Comparison of ENCODE assay signal across 9 cellular contexts in genomic region chr6:35311390-35312075, GRCh38. TPM values are rescaled to one million over a fixed set of nuclear protein-coding genes. Genes with fewer than 3 reads are reported as not detected.
DNase-seq lines count a peak whose midpoint lies in the region; ATAC-seq and TF ChIP-seq lines count a peak whose summit lies in the region.
"Had no signal": no experiment of that assay in that cellular context is flagged by ENCODE, and none has a peak within 500 bp of the region (broad histone marks: within the 10 kb centered on the region; RNA-seq: fewer than 3 reads in every experiment).

No MANE protein-coding gene starts in this region.

- H3K27me3 Mint-ChIP-seq in T-helper 17 cell (no peaks in the 10 kb centered on the region), progenitor cell of endocrine pancreas (peaks cover 19% of the 10 kb centered on the region)
- H3K27me3 Mint-ChIP-seq in activated naive CD8-positive, alpha-beta T cell = no peaks in the 10 kb centered on the region

- H3K9me3 ChIP-seq in T-helper 17 cell (ENCODE audit: control insufficient read depth, low read length, poor library complexity, severe bottlenecking) (no peaks in the 10 kb centered on the region), spleen (no peaks in the 10 kb centered on the region), SJCRH30 (replicated peaks) (no peaks in the 10 kb centered on the region)

- peak overlapping the region; percentile 85 for H3K4me3 Mint-ChIP-seq in T-helper 17 cell
- peak overlapping the region; percentile 76 for H3K4me3 Mint-ChIP-seq in activated naive CD8-positive, alpha-beta T cell
- no peak overlapping the region for H3K4me3 Mint-ChIP-seq in progenitor cell of endocrine pancreas (ENCODE audit: low read depth)

- H3K9me3 Mint-ChIP-seq in activated naive CD8-positive, alpha-beta T cell (ENCODE audit: low read depth) = no peaks in the 10 kb centered on the region
- H3K9me3 Mint-ChIP-seq in progenitor cell of endocrine pancreas (ENCODE audit: low read depth) = no peaks in the 10 kb centered on the region

- intact Hi-C loops in spleen (cut with DNase I; ENCODE audit: low total_unique reads) = no loop called here

- peaks cover 72% of the 10 kb centered on the region for H3K4me1 Mint-ChIP-seq in T-helper 17 cell
- peaks cover 89% of the 10 kb centered on the region for H3K4me1 Mint-ChIP-seq in activated naive CD8-positive, alpha-beta T cell (ENCODE audit: low read depth)
- no peaks in the 10 kb centered on the region for H3K4me1 Mint-ChIP-seq in progenitor cell of endocrine pancreas (ENCODE audit: low read depth)

- WGBS in spleen, 5 donors = 10 to 24% (median 21%) methylated on average over 4 to 6 of the region's 6 CpGs

- TF ChIP-seq CTCF in GM13976 (IDR thresholded peaks at IDR 0.05; ENCODE audit: borderline replicate concordance, control extremely low read depth, extremely low read depth, insufficient read depth, missing control alignments) = no peak
- no peak for TF ChIP-seq CTCF in spleen (IDR thresholded peaks at IDR 0.05 in 8 of 11, conservative IDR thresholded peaks at IDR 0.05 in 3 of 11)
- no peak for TF ChIP-seq CTCF in progenitor cell of endocrine pancreas (IDR thresholded peaks at IDR 0.05; ENCODE audit: unreplicated experiment)

- H3K36me3 Mint-ChIP-seq in T-helper 17 cell (ENCODE audit: low read depth) (peaks cover 9% of the 10 kb centered on the region), progenitor cell of endocrine pancreas (ENCODE audit: insufficient read depth) (no peaks in the 10 kb centered on the region)
- peaks cover 17% of the 10 kb centered on the region for H3K36me3 Mint-ChIP-seq in activated naive CD8-positive, alpha-beta T cell

- H3K27ac Mint-ChIP-seq in T-helper 17 cell (peak overlapping the region; percentile 95), progenitor cell of endocrine pancreas (no peak overlapping the region)
- H3K27ac Mint-ChIP-seq in activated naive CD8-positive, alpha-beta T cell = peak overlapping the region; percentile 96

- peak; percentile 85 for ATAC-seq in T-helper 17 cell

- DNase-seq in GM13976 (ENCODE audit: low spot score) = peak; percentile 57
- DNase-seq in T-helper 17 cell = no peak
- peak; percentile 92 for DNase-seq in spleen
- DNase-seq in progenitor cell of endocrine pancreas (ENCODE audit: low spot score, unreplicated experiment) = no peak
- DNase-seq in SJCRH30 = no peak
- no peak for DNase-seq in NCI-H2029 treated with DMSO at 0.1 percent for 48 hours (lab: John Stamatoyannopoulos, UW)
- no peak for DNase-seq in hypothalamus (lab: John Stamatoyannopoulos, UW)
- DNase-seq: SW 1271 had no signal

- in situ Hi-C loops in GM13976 (cut with MboI; ENCODE audit: low sequenced_read_pairs, unreplicated experiment) = no loop called here

- H3K27me3 ChIP-seq in spleen (replicated peaks in 1 of 7) = no peaks in the 10 kb centered on the region
- H3K27me3 ChIP-seq in SJCRH30 = no peaks in the 10 kb centered on the region

- peak overlapping the region; percentile 75 to 92 (median 84) for H3K27ac ChIP-seq in spleen
- no peak overlapping the region for H3K27ac ChIP-seq in SJCRH30

- peaks cover 0 to 64% (median 6%) of the 10 kb centered on the region in 6 donors for H3K36me3 ChIP-seq in spleen
- no peaks in the 10 kb centered on the region for H3K36me3 ChIP-seq in SJCRH30

- TF ChIP-seq POLR2A in spleen (IDR thresholded peaks at IDR 0.05) = no peak

- H3K4me3 ChIP-seq in spleen (peak overlapping the region in 6 of 8 donors; percentile 5 to 57 (median 8)), SJCRH30 (no peak overlapping the region)

- H3K4me1 ChIP-seq in spleen = peaks cover 25 to 91% (median 49%) of the 10 kb centered on the region in 6 donors
- H3K4me1 ChIP-seq in SJCRH30 = no peaks in the 10 kb centered on the region; the same call in 1 of the 2 replicates

RNA-seq across cellular contexts. Expression of gene DEF6, which starts 13.9 kb away (rescaled TPM):
- total RNA-seq in T-helper 17 cell = 100 to 1,000 TPM; 193 to 206 TPM
- total RNA-seq in spleen = 10 to 100 TPM; 57.9 to 89.0 (median 72.1) TPM
- polyA plus RNA-seq in spleen = 100 to 1,000 TPM in 1 of 3 donors, 10 to 100 TPM in 2; 63.2 to 132 (median 74.3) TPM
- 5.7 and 5.9 TPM in 2 replicates for total RNA-seq in progenitor cell of endocrine pancreas
- 0.20 and 1.9 TPM in 2 replicates for total RNA-seq in SJCRH30 (2014; rRNA removed; shearing (Covaris generic))

RNA-seq across cellular contexts. Expression of gene PPARD, which starts 30.8 kb away (rescaled TPM):
- total RNA-seq in T-helper 17 cell (10 to 100 TPM; 25.0 to 29.9 TPM), spleen (10 to 100 TPM; 24.5 to 37.4 (median 34.9) TPM), progenitor cell of endocrine pancreas (13.9 and 14.0 TPM in 2 replicates)
- polyA plus RNA-seq in spleen = 10 to 100 TPM in 2 of 3 donors, 1 to 10 TPM in 1; 9.4 to 16.8 (median 12.7) TPM
- total RNA-seq in SJCRH30 (2014; rRNA removed; shearing (Covaris generic)) = 9.5 and 10.6 TPM in 2 replicates

RNA-seq across cellular contexts. Expression of gene ZNF76, which starts 52.0 kb away (rescaled TPM):
- total RNA-seq in T-helper 17 cell (10 to 100 TPM; 50.0 to 60.8 TPM), spleen (10 to 100 TPM; 51.6 to 80.0 (median 60.9) TPM), progenitor cell of endocrine pancreas (61.2 and 61.7 TPM in 2 replicates)
- polyA plus RNA-seq in spleen = 10 to 100 TPM; 25.6 to 54.9 (median 40.9) TPM
- 8.2 and 8.3 TPM in 2 replicates for total RNA-seq in SJCRH30 (2014; rRNA removed; shearing (Covaris generic))

Comparison
In these comparisons a context has a peak if more than half of its experiments do, and no peak if none do; other contexts are left out.
1. DNase-seq: peak in GM13976 (single experiment) and spleen (single experiment); none in T-helper 17 cell (0 of 3), progenitor cell of endocrine pancreas (single experiment), SJCRH30 (0 of 2), NCI-H2029 treated with DMSO at 0.1 percent for 48 hours (single experiment) and hypothalamus (0 of 51).